Comparison of ENCODE assay signal across 8 cellular contexts in genomic region chrX:2710041-2710471, GRCh38. TPM values are rescaled to one million over a fixed set of nuclear protein-coding genes. Genes with fewer than 3 reads are reported as not detected.
DNase-seq lines count a peak whose midpoint lies in the region; ATAC-seq and TF ChIP-seq lines count a peak whose summit lies in the region.

No MANE protein-coding gene starts in this region.

- no peak overlapping the region for H2AFZ ChIP-seq in H9 (ENCODE audit: low read length)
- H2AFZ ChIP-seq in fibroblast of lung (ENCODE audit: low read length), result no peak overlapping the region
- H2AFZ ChIP-seq in trophoblast cell (ENCODE audit: insufficient read depth, low read length, poor library complexity), result no peak overlapping the region

- no peak for TF ChIP-seq CTCF in H9 (conservative IDR thresholded peaks at IDR 0.05)
- TF ChIP-seq CTCF in WTC11 (IDR thresholded peaks at IDR 0.05), result no peak
- no peak for TF ChIP-seq CTCF in fibroblast of lung (conservative IDR thresholded peaks at IDR 0.05 in 1 of 2, IDR thresholded peaks at IDR 0.05 in 1 of 2; ENCODE audit: low read depth in 1 of 2, low read length in 2 of 2)
- no peak for TF ChIP-seq CTCF in GM20000 (IDR thresholded peaks at IDR 0.05; ENCODE audit: extremely low read depth, missing control alignments)

- H3K4ac ChIP-seq in H9 (ENCODE audit: low read depth, low read length) (no peak overlapping the region), trophoblast cell (ENCODE audit: low read depth, low read length) (peak overlapping the region; percentile 14)

- no peak overlapping the region for H4K8ac ChIP-seq in H9 (replicated peaks; ENCODE audit: insufficient read length, low read depth, low read length)
- peak overlapping the region; percentile 33 for H4K8ac ChIP-seq in trophoblast cell (ENCODE audit: low read depth, low read length)

- H3K4me1 ChIP-seq in H9 (ENCODE audit: insufficient read depth, low read length) (peaks cover 15% of the 10 kb centered on the region; the same call in 1 of the 2 replicates), fibroblast of lung (ENCODE audit: control insufficient read depth, extremely low read depth, insufficient read depth, low read length) (peaks cover 29% of the 10 kb centered on the region), trophoblast cell (ENCODE audit: control insufficient read depth in 1 of 2, insufficient read depth in 2 of 2, low read length in 2 of 2) (peaks cover 32 to 50% of the 10 kb centered on the region in 2 experiments)

- POLR2A ChIA-PET in WTC11 (lab: Charles Lee), result no interaction called here

- no peak overlapping the region for H3K23ac ChIP-seq in H9 (ENCODE audit: insufficient read length, low read depth, low read length)
- no peak overlapping the region for H3K23ac ChIP-seq in trophoblast cell (ENCODE audit: low read length)

- WGBS in H9 (ENCODE audit: extremely low coverage, insufficient read length, low lambda C conversion rate), result no CpG with 5 or more reads among the region's 10 CpGs
- no CpG with 5 or more reads among the region's 10 CpGs for WGBS in trophoblast cell (ENCODE audit: extremely low coverage, insufficient coverage, insufficient read length)

- no peaks in the 10 kb centered on the region; the same call in 1 of the 2 replicates for H3K27me3 Mint-ChIP-seq in H9 (ENCODE audit: low read depth)
- H3K27me3 Mint-ChIP-seq in WTC11 (ENCODE audit: low read depth), result no peaks in the 10 kb centered on the region

- no peak overlapping the region for H3T11ph ChIP-seq in H9 (ENCODE audit: low read length)

- H3K4me3 Mint-ChIP-seq in H9 (no peak overlapping the region), WTC11 (no peak overlapping the region; the same call in 1 of the 2 replicates)

- H4K12ac ChIP-seq in trophoblast cell (ENCODE audit: low read depth, low read length), result no peak overlapping the region

- H3K79me1 ChIP-seq in H9 (ENCODE audit: insufficient read depth, low read depth, low read length, poor library complexity, severe bottlenecking) (no peaks in the 10 kb centered on the region), trophoblast cell (ENCODE audit: low read length) (peaks cover 12% of the 10 kb centered on the region)

- no peak overlapping the region for H2AK5ac ChIP-seq in H9 (ENCODE audit: insufficient read length, low read length)
- peak overlapping the region; percentile 50 for H2AK5ac ChIP-seq in trophoblast cell (ENCODE audit: low read length)

- no peak overlapping the region for H4K5ac ChIP-seq in H9 (ENCODE audit: insufficient read length, low read depth, low read length)

- H3K18ac ChIP-seq in H9 (ENCODE audit: insufficient read length, low read depth, low read length) (peak overlapping the region; percentile 23), trophoblast cell (ENCODE audit: low read length) (peak overlapping the region; percentile 76)

- H2BK12ac ChIP-seq in H9 (ENCODE audit: insufficient read length, low read depth, low read length), result no peak overlapping the region
- peak overlapping the region; percentile 59 for H2BK12ac ChIP-seq in trophoblast cell (ENCODE audit: low read length)

- H2BK5ac ChIP-seq in H9 (ENCODE audit: insufficient read length, low read length) (no peak overlapping the region), trophoblast cell (ENCODE audit: low read depth, low read length, poor library complexity) (peak overlapping the region; percentile 74)

- H3K9ac ChIP-seq in H9 (ENCODE audit: extremely low read depth, insufficient read length, low read length) (no peak overlapping the region), fibroblast of lung (ENCODE audit: insufficient read depth, low read length) (peak overlapping the region; percentile 70), trophoblast cell (ENCODE audit: low read length) (no peak overlapping the region)

- no peak overlapping the region for H3K27ac ChIP-seq in H9 (ENCODE audit: insufficient read length, low read depth, low read length)
- peak overlapping the region; percentile 92 for H3K27ac ChIP-seq in fibroblast of lung (ENCODE audit: insufficient read depth, low read length)
- peak overlapping the region; percentile 87 for H3K27ac ChIP-seq in trophoblast cell (ENCODE audit: low read depth, low read length)

- H3K27ac Mint-ChIP-seq in H9 (peak overlapping the region; percentile 49 to 93 (median 87)), WTC11 (peak overlapping the region; percentile 97)

- H3K4me1 Mint-ChIP-seq in H9, result peaks cover 39 to 47% of the 10 kb centered on the region in 2 experiments
- H3K4me1 Mint-ChIP-seq in WTC11, result peaks cover 53% of the 10 kb centered on the region

- H4K20me1 ChIP-seq in H9 (ENCODE audit: control insufficient read depth, insufficient read depth, insufficient read length) (no peaks in the 10 kb centered on the region), fibroblast of lung (ENCODE audit: control insufficient read depth, extremely low read depth, insufficient read depth, low read length) (peaks cover 4% of the 10 kb centered on the region)

- no peak overlapping the region for H3K56ac ChIP-seq in H9 (ENCODE audit: insufficient read length, low read depth, low read length)

- H3K4me2 ChIP-seq in H9 (ENCODE audit: insufficient read depth, insufficient read length, low read length) (no peak overlapping the region), fibroblast of lung (ENCODE audit: extremely low read depth, insufficient read depth, low read length) (peak overlapping the region; percentile 73), trophoblast cell (ENCODE audit: low read length) (peak overlapping the region; percentile 21)

- CTCF ChIA-PET in WTC11 (lab: Charles Lee), result no interaction called here

- H3K27me3 ChIP-seq in H9 (ENCODE audit: insufficient read depth, low read length) (no peaks in the 10 kb centered on the region), fibroblast of lung (ENCODE audit: control insufficient read depth, insufficient read depth, low read length) (no peaks in the 10 kb centered on the region), trophoblast cell (ENCODE audit: insufficient read depth, low read length) (no peaks in the 10 kb centered on the region)

- H2BK15ac ChIP-seq in H9 (ENCODE audit: low read depth, low read length), result no peak overlapping the region

- H2BK20ac ChIP-seq in H9 (ENCODE audit: low read depth, low read length, poor library complexity, severe bottlenecking), result no peak overlapping the region

- ATAC-seq in WTC11 (no peak), GM21786 (IDR thresholded peaks at IDR 0.05; ENCODE audit: unreplicated experiment) (no peak)

- H3K23me2 ChIP-seq in H9 (ENCODE audit: insufficient read length, low read depth, low read length, poor library complexity, severe bottlenecking), result no peaks in the 10 kb centered on the region

- H4K91ac ChIP-seq in H9 (ENCODE audit: insufficient read length, low read depth, low read length), result no peak overlapping the region
- H4K91ac ChIP-seq in trophoblast cell (ENCODE audit: low read depth, low read length), result peak overlapping the region; percentile 84

- H3K4me3 ChIP-seq in fibroblast of lung (replicated peaks in 1 of 4; ENCODE audit: control extremely low read depth in 1 of 4, insufficient read depth in 1 of 4, low read depth in 3 of 4, low read length in 4 of 4) (peak overlapping the region in 2 of 4 experiments; percentile 3 to 28), trophoblast cell (ENCODE audit: low read depth, low read length) (no peak overlapping the region)

- DNase-seq in H9, result no peak
- DNase-seq in WTC11 (ENCODE audit: low spot score), result no peak
- peak; percentile 72 to 74 for DNase-seq in fibroblast of lung (ENCODE audit: low read depth in 2 of 2)
- peak; percentile 59 to 74 for DNase-seq in trophoblast cell
- no peak for DNase-seq in GM20000 (ENCODE audit: low spot score)
- DNase-seq in amniotic stem cell (lab: John Stamatoyannopoulos, UW), result no peak
- DNase-seq in NCI-H187 treated with DMSO at 0.1 percent for 48 hours (lab: John Stamatoyannopoulos, UW), result no peak

- peak overlapping the region; percentile 6; the same call in 1 of the 2 replicates for H3K14ac ChIP-seq in H9 (ENCODE audit: insufficient read depth, low read length)
- peak overlapping the region; percentile 74 for H3K14ac ChIP-seq in trophoblast cell (ENCODE audit: low read length)

- H3K79me2 ChIP-seq in H9 (ENCODE audit: insufficient read depth, low read length) (no peaks in the 10 kb centered on the region), fibroblast of lung (ENCODE audit: control insufficient read depth, insufficient read depth, low read length) (peaks cover 85% of the 10 kb centered on the region), trophoblast cell (ENCODE audit: control insufficient read depth, insufficient read depth, low read length, poor library complexity) (peaks cover 8% of the 10 kb centered on the region)

- H3K36me3 Mint-ChIP-seq in H9 (ENCODE audit: insufficient read depth in 1 of 3, low read depth in 3 of 3) (peaks cover 4 to 8% (median 4%) of the 10 kb centered on the region in 3 experiments; a peak in 5 of 7 replicates), WTC11 (no peaks in the 10 kb centered on the region)

- no peaks in the 10 kb centered on the region; a peak in 1 of 5 replicates for H3K9me3 Mint-ChIP-seq in H9
- no peaks in the 10 kb centered on the region for H3K9me3 Mint-ChIP-seq in WTC11

- H3K9me3 ChIP-seq in H9 (ENCODE audit: control insufficient read depth, low read depth, low read length) (no peaks in the 10 kb centered on the region), fibroblast of lung (ENCODE audit: control insufficient read depth, insufficient read depth, low read depth, low read length) (no peaks in the 10 kb centered on the region), trophoblast cell (ENCODE audit: insufficient read depth, low read depth, low read length) (peaks cover 9% of the 10 kb centered on the region)

- peaks cover 4% of the 10 kb centered on the region for H3K36me3 ChIP-seq in fibroblast of lung (ENCODE audit: control insufficient read depth, insufficient read depth, low read length)
- peaks cover 4 to 17% of the 10 kb centered on the region in 2 experiments for H3K36me3 ChIP-seq in trophoblast cell (ENCODE audit: control insufficient read depth in 1 of 2, insufficient read depth in 2 of 2, low read length in 2 of 2)

- H2BK120ac ChIP-seq in H9 (ENCODE audit: low read depth, low read length, poor library complexity, severe bottlenecking), result no peak overlapping the region
- H2BK120ac ChIP-seq in trophoblast cell (ENCODE audit: insufficient read depth, low read length, poor library complexity), result peak overlapping the region; percentile 70

RNA-seq across cellular contexts. Expression of gene CD99, which starts 19.0 kb away (rescaled TPM):
- 92.1 and 92.4 TPM in 2 replicates for total RNA-seq in H9 (2021)
- 72.1 to 77.9 TPM (median 73.6 TPM) in 3 replicates for total RNA-seq in WTC11 (2021)
- 177 TPM in 2 replicates for total RNA-seq in fibroblast of lung
- 477 and 551 TPM in 2 replicates for polyA plus RNA-seq in fibroblast of lung
- 776 and 1,003 TPM in 2 replicates for polyA plus RNA-seq in fibroblast of lung (2012)
- 188 and 274 TPM in 2 replicates for polyA minus RNA-seq in fibroblast of lung (ENCODE audit: low replicate concordance)
- 627 and 651 TPM in 2 replicates for polyA plus RNA-seq in trophoblast cell (2013)

RNA-seq across cellular contexts. Expression of gene XG, which starts 41.8 kb away (rescaled TPM):
- total RNA-seq in H9 (2021) (1.1 and 1.7 TPM in 2 replicates), WTC11 (2021) (0.78 to 1.0 TPM (median 1.0 TPM) in 3 replicates), fibroblast of lung (1.3 and 4.1 TPM in 2 replicates)
- 2.7 and 3.6 TPM in 2 replicates for polyA plus RNA-seq in fibroblast of lung
- polyA plus RNA-seq in fibroblast of lung (2012), result 2.7 and 3.1 TPM in 2 replicates
- 1.8 TPM in 1 of 2 replicates, not detected in the other for polyA minus RNA-seq in fibroblast of lung (ENCODE audit: low replicate concordance)
- 0.07 TPM in 2 replicates for polyA plus RNA-seq in trophoblast cell (2013)

Comparison
In these comparisons a context has a peak if more than half of its experiments do, and no peak if none do; other contexts are left out.
1. DNase-seq: peak in fibroblast of lung (2 of 2) and trophoblast cell (2 of 2); none in H9 (single experiment), WTC11 (single experiment), GM20000 (single experiment), amniotic stem cell (single experiment) and NCI-H187 treated with DMSO at 0.1 percent for 48 hours (single experiment).